In the genomic region with DNA sequence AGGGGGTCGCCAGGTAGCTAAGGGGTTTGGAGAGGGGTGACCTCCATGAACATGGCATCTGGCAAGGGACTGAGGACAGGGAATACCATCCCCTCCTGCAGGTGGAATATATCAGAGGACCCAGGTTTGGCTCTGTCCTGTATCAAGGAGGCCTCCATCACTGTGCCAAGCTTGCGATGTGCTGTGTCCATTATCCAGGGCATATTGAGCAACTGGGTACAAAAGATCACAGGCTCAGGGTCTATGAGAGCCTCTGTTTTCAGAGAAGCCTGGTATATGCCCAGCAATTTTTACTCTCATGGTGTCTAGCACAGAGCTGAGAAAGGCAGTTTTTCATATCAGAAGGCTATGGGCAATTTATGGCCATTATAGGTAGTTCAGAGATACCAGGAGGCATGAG, we compare ENCODE assay signal across 2 cellular contexts.
TF ChIP-seq lines count a peak whose summit lies in the region.

No MANE protein-coding gene starts in this region.

TF ChIP-seq in liver, 16 proteins besides CTCF, POLR2A, EP300 and RAD21:
- peak; percentile 17 to 46 for TF ChIP-seq HNF4A (conservative IDR thresholded peaks at IDR 0.05)
- TF ChIP-seq JUND (IDR thresholded peaks at IDR 0.05) = no peak

TF ChIP-seq in HepG2, 621 proteins besides CTCF, POLR2A, EP300 and RAD21:
- TF ChIP-seq TBL1XR1 (IDR thresholded peaks at IDR 0.05; ENCODE audit: borderline replicate concordance, low read length, partially characterized antibody) = no peak
